8 cellular contexts compared by ENCODE assay signal in the genomic region with DNA sequence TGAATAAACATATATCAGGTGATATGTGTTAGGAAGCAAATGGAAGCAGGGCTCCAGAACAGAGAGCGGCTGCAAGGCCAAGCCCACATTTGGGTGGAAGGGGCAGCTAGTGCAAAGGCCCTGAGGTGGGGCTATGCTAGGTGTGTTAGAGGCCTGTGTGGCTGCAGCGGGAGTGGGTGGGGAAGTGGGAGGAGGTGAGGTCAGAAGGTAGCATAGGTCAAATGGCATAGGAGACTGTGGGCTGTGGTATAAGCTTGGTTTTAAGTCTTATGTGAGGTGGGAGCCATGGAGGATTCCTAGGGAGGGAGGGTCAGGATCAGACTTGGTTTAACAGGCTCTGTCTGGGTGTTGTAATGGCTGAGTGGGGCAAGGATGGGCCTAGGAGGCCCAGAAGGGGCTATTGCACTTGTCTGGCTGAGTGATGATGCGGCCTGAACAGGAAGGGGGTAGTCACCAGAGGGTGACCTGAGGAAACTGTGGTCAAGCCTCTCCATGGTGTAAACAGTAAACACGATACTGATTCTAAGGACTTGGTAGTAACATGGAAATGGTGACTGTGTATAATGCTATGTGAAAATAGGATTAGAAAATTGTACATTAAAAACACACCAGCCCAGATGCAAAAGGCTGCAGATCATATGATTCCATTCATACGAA. TPM values are rescaled to one million over a fixed set of nuclear protein-coding genes. Genes with fewer than 3 reads are reported as not detected.
DNase-seq lines count a peak whose midpoint lies in the region; ATAC-seq and TF ChIP-seq lines count a peak whose summit lies in the region.

No MANE protein-coding gene starts in this region.

- no peak for TF ChIP-seq CTCF in GM10248 (IDR thresholded peaks at IDR 0.05; ENCODE audit: control extremely low read depth, extremely low read depth, low read depth, missing control alignments)

- H3K4me1 ChIP-seq in rectal smooth muscle tissue (ENCODE audit: control insufficient read depth, insufficient read depth, low read length): peaks cover 32% of the 10 kb centered on the region

- no peak for TF ChIP-seq POLR2A in erythroblast (IDR thresholded peaks at IDR 0.05; ENCODE audit: low read length)

- no peak overlapping the region for H3K4me3 ChIP-seq in rectal smooth muscle tissue (ENCODE audit: low read length)

- intact Hi-C loops in Right ventricle myocardium inferior (cut with DNase I) (no loop called here), sciatic nerve (cut with DNase I) (no loop called here)

- no peak overlapping the region for H3K9ac ChIP-seq in rectal smooth muscle tissue (ENCODE audit: low read length)

- DNase-seq in GM10248 (ENCODE audit: extremely low spot score): peak; percentile 74
- DNase-seq in M059J (ENCODE audit: low read depth): peak; percentile 90
- DNase-seq in dedifferentiated amniotic fluid mesenchymal stem cell (ENCODE audit: extremely low spot score): peak; percentile 75
- DNase-seq in erythroblast (lab: John Stamatoyannopoulos, UW): no peak
- no peak for DNase-seq in Right ventricle myocardium inferior (ENCODE audit: missing footprints)
- no peak for DNase-seq in sciatic nerve (ENCODE audit: low spot score)

- no peaks in the 10 kb centered on the region for H3K27me3 ChIP-seq in rectal smooth muscle tissue (ENCODE audit: control insufficient read depth, insufficient read depth, low read length)

- POLR2A ChIA-PET in GM10248 (lab: Yijun Ruan, JAX): interaction anchor here (0.6 kb wide), 1 partner anchor 25 kb away, joined by 6 read pairs; no protein-coding TSS in a partner anchor

- ATAC-seq in GM21529 (IDR thresholded peaks at IDR 0.05; ENCODE audit: unreplicated experiment) (peak; percentile 86), Right ventricle myocardium inferior (no peak), sciatic nerve (no peak)

- CTCF ChIA-PET in GM10248 (lab: Yijun Ruan, JAX): interaction anchor here (1.0 to 1.2 kb wide), 3 partner anchors 16 to 321 kb away, joined by 3 read pairs; no protein-coding TSS in a partner anchor

- H3K36me3 ChIP-seq in rectal smooth muscle tissue (ENCODE audit: control insufficient read depth, insufficient read depth, low read length): no peaks in the 10 kb centered on the region

- peak overlapping the region; percentile 83 for H3K27ac ChIP-seq in rectal smooth muscle tissue (ENCODE audit: low read depth, low read length)

RNA-seq across cellular contexts. Expression of a gene that starts 31.1 kb away (rescaled TPM):
- 3.9 and 13.1 TPM in 2 replicates for total RNA-seq in M059J (2014; rRNA removed; shearing (Covaris generic))
- total RNA-seq in Right ventricle myocardium inferior: 31.9 TPM
- 62.0 TPM for total RNA-seq in sciatic nerve

Comparison
In these comparisons a context has a peak if more than half of its experiments do, and no peak if none do; other contexts are left out.
1. DNase-seq: peak in GM10248 (single experiment), M059J (single experiment) and dedifferentiated amniotic fluid mesenchymal stem cell (single experiment); none in erythroblast (0 of 2), Right ventricle myocardium inferior (single experiment) and sciatic nerve (single experiment).